19 cellular contexts compared by ENCODE assay signal in genomic region chr12:75827061-75827460, GRCh38.
DNase-seq lines count a peak whose midpoint lies in the region; ATAC-seq and TF ChIP-seq lines count a peak whose summit lies in the region.
"Had no signal": no experiment of that assay in that cellular context is flagged by ENCODE, and none has a peak within 500 bp of the region (broad histone marks: within the 10 kb centered on the region; RNA-seq: fewer than 3 reads in every experiment).

No MANE protein-coding gene starts in this region.

- no peaks in the 10 kb centered on the region for H3K27me3 Mint-ChIP-seq in CD8-positive, alpha-beta memory T cell

- peaks cover 22% of the 10 kb centered on the region for H3K4me1 ChIP-seq in IMR-90 (ENCODE audit: control insufficient read depth, insufficient read depth, low read length)
- no peaks in the 10 kb centered on the region for H3K4me1 ChIP-seq in Panc1 (ENCODE audit: control insufficient read depth, insufficient read depth, low read length)
- peaks cover 15% of the 10 kb centered on the region for H3K4me1 ChIP-seq in vagina
- no peaks in the 10 kb centered on the region for H3K4me1 ChIP-seq in CD8-positive, alpha-beta memory T cell (ENCODE audit: insufficient read depth, low read length)

- ATAC-seq in IMR-90 (ENCODE audit: low read depth) (no peak), Panc1 (no peak), HG03025 (IDR thresholded peaks at IDR 0.05; ENCODE audit: low FRiP score, unreplicated experiment) (no peak)
- ATAC-seq: CD8-positive, alpha-beta T cell; GM23338 had no signal

- H3K27me3 ChIP-seq in IMR-90 (ENCODE audit: control insufficient read depth, insufficient read depth, low read length) (no peaks in the 10 kb centered on the region), Panc1 (ENCODE audit: control insufficient read depth, insufficient read depth, low read length) (no peaks in the 10 kb centered on the region), vagina (no peaks in the 10 kb centered on the region)
- H3K27me3 ChIP-seq in CD8-positive, alpha-beta memory T cell (ENCODE audit: insufficient read depth, low read length, poor library complexity, severe bottlenecking) = no peaks in the 10 kb centered on the region
- H3K27me3 ChIP-seq: BLaER1 had no signal

- H2BK15ac ChIP-seq in IMR-90 (ENCODE audit: low read depth, low read length) = peak overlapping the region; percentile 70; the same call in 2 of the 3 replicates

- peaks cover 5 to 6% of the 10 kb centered on the region in 2 experiments; a peak in 3 of 4 replicates for H3K79me1 ChIP-seq in IMR-90 (ENCODE audit: low read depth in 1 of 2, low read length in 2 of 2)

- no peak overlapping the region for H3K4me3 ChIP-seq in IMR-90 (ENCODE audit: insufficient read depth, low read depth, low read length)
- H3K4me3 ChIP-seq in Panc1 (ENCODE audit: low read depth in 2 of 2, low read length in 2 of 2) = no peak overlapping the region
- H3K4me3 ChIP-seq in vagina = no peak overlapping the region
- no peak overlapping the region for H3K4me3 ChIP-seq in CD8-positive, alpha-beta memory T cell (ENCODE audit: low read length)
- H3K4me3 ChIP-seq: BLaER1, GM23338 had no signal

- dilution Hi-C loops in IMR-90 (cut with HindIII; ENCODE audit: low sequenced_read_pairs, unreplicated experiment) = no loop called here

- no peak overlapping the region for H2AFZ ChIP-seq in IMR-90 (replicated peaks; ENCODE audit: low read length, poor library complexity)
- H2AFZ ChIP-seq: GM23338 had no signal

- H3K9me3 Mint-ChIP-seq in CD8-positive, alpha-beta memory T cell = no peaks in the 10 kb centered on the region
- H3K9me3 Mint-ChIP-seq: CD8-positive, alpha-beta T cell; GM23338; H9; HFFc6 had no signal

- no peaks in the 10 kb centered on the region for H3K36me3 Mint-ChIP-seq in CD8-positive, alpha-beta memory T cell
- H3K36me3 Mint-ChIP-seq: CD4-positive, CD25-positive, alpha-beta regulatory T cell; CD8-positive, alpha-beta T cell had no signal

- peak overlapping the region; percentile 19; the same call in 1 of the 2 replicates for H3K4ac ChIP-seq in IMR-90 (ENCODE audit: low read depth, low read length)

- H3K9me3 ChIP-seq in IMR-90 (ENCODE audit: control insufficient read depth, insufficient read depth, low read length) (no peaks in the 10 kb centered on the region), Panc1 (ENCODE audit: control insufficient read depth, insufficient read depth, low read depth, low read length) (peaks cover 26% of the 10 kb centered on the region; the same call in 1 of the 2 replicates), vagina (no peaks in the 10 kb centered on the region)
- H3K9me3 ChIP-seq in CD8-positive, alpha-beta memory T cell (ENCODE audit: low read length) = no peaks in the 10 kb centered on the region

- H4K8ac ChIP-seq in IMR-90 (ENCODE audit: low read depth in 2 of 2, low read length in 2 of 2) = peak overlapping the region in 1 of 2 experiments; percentile 24; a peak in 1 of 4 replicates

- no peak overlapping the region; the same call in 1 of the 2 replicates for H2AK5ac ChIP-seq in IMR-90 (ENCODE audit: low read depth, low read length)

- H3K27ac ChIP-seq in IMR-90 (ENCODE audit: insufficient read depth, low read length) = peak overlapping the region; percentile 28; the same call in 1 of the 2 replicates
- peak overlapping the region; percentile 60; the same call in 1 of the 2 replicates for H3K27ac ChIP-seq in Panc1 (ENCODE audit: low read length)
- peak overlapping the region; percentile 93 for H3K27ac ChIP-seq in epithelial cell of prostate
- peak overlapping the region; percentile 73 for H3K27ac ChIP-seq in vagina
- no peak overlapping the region for H3K27ac ChIP-seq in CD8-positive, alpha-beta memory T cell (ENCODE audit: low read depth, low read length)
- H3K27ac ChIP-seq: BLaER1, C4-2B had no signal

- peak overlapping the region; percentile 76 for H2BK20ac ChIP-seq in IMR-90 (ENCODE audit: low read depth, low read length)

- H2BK5ac ChIP-seq in IMR-90 (ENCODE audit: low read depth, low read length, poor library complexity, severe bottlenecking) = no peak overlapping the region

- in situ Hi-C loops in IMR-90 (cut with MboI; ENCODE audit: low sequenced_read_pairs) (no loop called here), Panc1 (cut with HindIII; ENCODE audit: low pct_unique_long_range_greater_than_20kb, low sequenced_read_pairs) (no loop called here)

- no peak overlapping the region for H3K56ac ChIP-seq in IMR-90 (ENCODE audit: extremely low read depth, insufficient read depth, low read length)

- no peaks in the 10 kb centered on the region for H4K20me1 ChIP-seq in IMR-90 (ENCODE audit: insufficient read depth, low read length)
- H4K20me1 ChIP-seq: BLaER1 had no signal

- H3K9ac ChIP-seq in IMR-90 (ENCODE audit: low read depth, low read length) = no peak overlapping the region
- H3K9ac ChIP-seq: BLaER1 had no signal

- no peaks in the 10 kb centered on the region for H3K4me1 Mint-ChIP-seq in CD8-positive, alpha-beta memory T cell
- H3K4me1 Mint-ChIP-seq: B cell; CD4-positive, CD25-positive, alpha-beta regulatory T cell had no signal

- DNase-seq in IMR-90 = no peak
- no peak for DNase-seq in Panc1 (ENCODE audit: low read depth, low spot score)
- DNase-seq in epithelial cell of prostate (ENCODE audit: low read depth, low spot score) = no peak
- no peak for DNase-seq in vagina (ENCODE audit: extremely low spot score in 2 of 2)
- no peak for DNase-seq in dedifferentiated amniotic fluid mesenchymal stem cell (ENCODE audit: extremely low spot score)
- no peak for DNase-seq in RPMI8226
- DNase-seq in CD8-positive, alpha-beta memory T cell = no peak
- DNase-seq: CD4-positive, CD25-positive, alpha-beta regulatory T cell; CD8-positive, alpha-beta T cell; DMS53; DMS79 treated with DMSO at 0.1 percent for 48 hours; GF-D8; H9; HFFc6 had no signal

- no peak overlapping the region for H3K4me3 Mint-ChIP-seq in CD8-positive, alpha-beta memory T cell
- H3K4me3 Mint-ChIP-seq: B cell; CD4-positive, CD25-positive, alpha-beta regulatory T cell; CD8-positive, alpha-beta T cell; GM23338; H9; HFFc6 had no signal

- no peak overlapping the region for H3K4me2 ChIP-seq in IMR-90 (ENCODE audit: low read depth, low read length)
- H3K4me2 ChIP-seq: BLaER1, GM23338 had no signal

- no peak for TF ChIP-seq RAD21 in IMR-90 (IDR thresholded peaks at IDR 0.05; ENCODE audit: low read length)

- H3K36me3 ChIP-seq in IMR-90 (ENCODE audit: control insufficient read depth, insufficient read depth, low read length) = no peaks in the 10 kb centered on the region
- H3K36me3 ChIP-seq in Panc1 (ENCODE audit: control insufficient read depth, insufficient read depth, low read length) = no peaks in the 10 kb centered on the region
- no peaks in the 10 kb centered on the region for H3K36me3 ChIP-seq in vagina
- H3K36me3 ChIP-seq in CD8-positive, alpha-beta memory T cell (ENCODE audit: insufficient read depth, low read length) = no peaks in the 10 kb centered on the region
- H3K36me3 ChIP-seq: BLaER1 had no signal

- BruUV-seq in IMR-90 (replicated peaks; lab: Mats Ljungman, UMichigan) = no TSS peak
- no TSS peak for BruUV-seq in Panc1 (replicated peaks; lab: Mats Ljungman, UMichigan)

- no peak for TF ChIP-seq CTCF in IMR-90 (conservative IDR thresholded peaks at IDR 0.05; ENCODE audit: low read depth, low read length)
- TF ChIP-seq CTCF in Panc1 (IDR thresholded peaks at IDR 0.05) = no peak
- no peak for TF ChIP-seq CTCF in vagina (IDR thresholded peaks at IDR 0.05)

- peak overlapping the region; percentile 68; the same call in 1 of the 2 replicates for H3K14ac ChIP-seq in IMR-90 (replicated peaks; ENCODE audit: low read depth, low read length)

- H4K91ac ChIP-seq in IMR-90 (ENCODE audit: insufficient read depth, low read depth, low read length) = peak overlapping the region; percentile 51; the same call in 1 of the 2 replicates

- no peak overlapping the region for H3K27ac Mint-ChIP-seq in CD8-positive, alpha-beta memory T cell
- H3K27ac Mint-ChIP-seq: B cell; CD4-positive, CD25-positive, alpha-beta regulatory T cell; CD8-positive, alpha-beta T cell; GM23338; H9; HFFc6 had no signal

- no CpG with 5 or more reads among the region's 3 CpGs for whole genome bisulfite sequencing in IMR-90 (ENCODE audit: extremely low coverage in 2 of 2, insufficient read length in 1 of 2), 2 experiments

- H3K23ac ChIP-seq in IMR-90 (ENCODE audit: low read depth, low read length) = no peak overlapping the region

- H3K9me1 ChIP-seq in IMR-90 (ENCODE audit: insufficient read depth, low read length) = peaks cover 6% of the 10 kb centered on the region; the same call in 1 of the 2 replicates

- H2AK9ac ChIP-seq in IMR-90 (replicated peaks; ENCODE audit: low read depth, low read length, poor library complexity) = no peak overlapping the region

- POLR2A ChIA-PET in IMR-90 (lab: Charles Lee; ENCODE audit: unreplicated experiment) = no interaction called here
- POLR2A ChIA-PET in Panc1 (lab: Charles Lee) = no interaction called here
- POLR2A ChIA-PET in CD8-positive, alpha-beta memory T cell (lab: Charles Lee) = no interaction called here

- H3K18ac ChIP-seq in IMR-90 (ENCODE audit: low read depth, low read length) = peak overlapping the region; percentile 52; the same call in 1 of the 2 replicates

- intact Hi-C loops in IMR-90 (cut with micrococcal nuclease) (no loop called here), Panc1 (cut with micrococcal nuclease; ENCODE audit: unreplicated experiment) (no loop called here), vagina (cut with DNase I) (no loop called here)

- 0 out of 2 replicates have a peak overlapping the region, but pooled peaks have one; percentile 15 for H4K5ac ChIP-seq in IMR-90 (ENCODE audit: low read depth, low read length)

- no peak for TF ChIP-seq POLR2A in IMR-90 (IDR thresholded peaks at IDR 0.05; ENCODE audit: low read depth, low read length)
- no peak for TF ChIP-seq POLR2A in vagina (IDR thresholded peaks at IDR 0.05)

- peak overlapping the region; percentile 77; the same call in 1 of the 2 replicates for H2BK120ac ChIP-seq in IMR-90 (ENCODE audit: low read depth, low read length)

- CTCF ChIA-PET in IMR-90 (lab: Yijun Ruan, JAX) (no interaction called here), Panc1 (lab: Charles Lee) (no interaction called here)
- CTCF ChIA-PET in CD8-positive, alpha-beta memory T cell (lab: Charles Lee) = no interaction called here

TF ChIP-seq in IMR-90, 13 proteins besides CTCF, POLR2A, EP300 and RAD21 (continues in another document):
- no peak for TF ChIP-seq RFX5 (IDR thresholded peaks at IDR 0.05; ENCODE audit: low read depth, low read length)
- no peak for TF ChIP-seq FOS (IDR thresholded peaks at IDR 0.05; ENCODE audit: low read depth, low read length)
- TF ChIP-seq BHLHE40 (IDR thresholded peaks at IDR 0.05; ENCODE audit: low read depth, low read length) = no peak
- no peak for TF ChIP-seq MAFK (IDR thresholded peaks at IDR 0.05; ENCODE audit: low read depth, low read length)
- no peak for TF ChIP-seq SMC3 (IDR thresholded peaks at IDR 0.05; ENCODE audit: low read depth, low read length)
- TF ChIP-seq NFE2L2 (IDR thresholded peaks at IDR 0.05; ENCODE audit: low read depth, low read length) = no peak
- TF ChIP-seq MXI1 (IDR thresholded peaks at IDR 0.05; ENCODE audit: borderline replicate concordance, low read depth, low read length) = no peak
- TF ChIP-seq CHD1 (IDR thresholded peaks at IDR 0.05; ENCODE audit: low read depth, low read length) = no peak
- no peak for TF ChIP-seq MAZ (IDR thresholded peaks at IDR 0.05; ENCODE audit: borderline replicate concordance, low read depth, low read length)
